Comparison of ENCODE assay signal across 10 cellular contexts in the genomic region with DNA sequence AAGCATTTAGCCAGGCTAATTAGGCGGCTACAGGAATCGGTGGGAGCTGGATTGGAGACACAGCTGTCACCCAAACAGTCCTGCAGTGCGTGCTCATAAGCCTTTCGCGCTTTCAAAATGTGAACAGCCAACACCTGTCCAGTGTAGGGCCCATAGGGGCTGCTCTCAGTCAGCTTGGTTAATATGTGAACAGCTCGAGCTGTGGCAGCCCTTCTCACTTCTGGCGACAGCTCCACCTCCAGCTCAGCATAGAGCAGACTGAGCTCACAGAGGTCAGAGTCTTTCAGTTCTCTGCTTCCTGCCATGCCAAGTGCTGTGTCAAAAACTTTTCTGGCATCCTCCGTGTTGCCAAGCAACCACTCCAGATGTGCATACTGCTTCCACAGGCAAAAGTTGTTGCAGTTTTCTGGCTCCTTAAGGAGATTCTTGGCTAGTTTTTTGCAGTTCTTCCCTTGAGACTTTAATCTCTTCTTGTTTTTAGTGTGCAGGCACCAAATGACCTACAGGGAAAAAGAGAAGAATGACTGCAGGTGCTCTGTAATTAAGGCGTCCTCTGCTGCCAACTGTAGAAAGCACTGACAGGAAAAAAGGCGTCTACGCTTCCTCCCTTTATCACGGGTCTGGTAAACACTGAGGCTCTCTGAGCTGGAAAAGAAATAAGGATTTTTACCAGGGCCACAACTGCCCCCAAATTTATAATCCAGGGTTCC. TPM values are rescaled to one million over a fixed set of nuclear protein-coding genes. Genes with fewer than 3 reads are reported as not detected.
DNase-seq lines count a peak whose midpoint lies in the region; ATAC-seq and TF ChIP-seq lines count a peak whose summit lies in the region.
"Had no signal": no experiment of that assay in that cellular context is flagged by ENCODE, and none has a peak within 500 bp of the region (broad histone marks: within the 10 kb centered on the region; RNA-seq: fewer than 3 reads in every experiment).

No MANE protein-coding gene starts in this region.

- intact Hi-C loops in upper lobe of right lung (cut with DNase I): no loop called here

- H4K5ac ChIP-seq in H9 (ENCODE audit: insufficient read length, low read depth, low read length): no peak overlapping the region

- H3K9me3 ChIP-seq in upper lobe of right lung: no peaks in the 10 kb centered on the region
- no peaks in the 10 kb centered on the region for H3K9me3 ChIP-seq in H9 (ENCODE audit: control insufficient read depth, low read depth, low read length)
- H3K9me3 ChIP-seq: adrenal gland had no signal

- H3K4me3 Mint-ChIP-seq in H9: no peak overlapping the region
- H3K4me3 Mint-ChIP-seq: stimulated activated memory B cell treated with anti-CD40 and anti-IgM and Interleukin-4, amounts not matched to agents 10 μg/mL and 1 μg/mL and 100 μg/mL, for 72 hours had no signal

- no peaks in the 10 kb centered on the region for H3K9me3 Mint-ChIP-seq in H9
- H3K9me3 Mint-ChIP-seq: stimulated activated memory B cell treated with anti-CD40 and anti-IgM and Interleukin-4, amounts not matched to agents 10 μg/mL and 1 μg/mL and 100 μg/mL, for 72 hours had no signal

- no peak overlapping the region for H2AK5ac ChIP-seq in H9 (ENCODE audit: insufficient read length, low read length)

- H3K27me3 Mint-ChIP-seq in H9 (ENCODE audit: low read depth): no peaks in the 10 kb centered on the region
- H3K27me3 Mint-ChIP-seq: stimulated activated memory B cell treated with anti-CD40 and anti-IgM and Interleukin-4, amounts not matched to agents 10 μg/mL and 1 μg/mL and 100 μg/mL, for 72 hours had no signal

- no peaks in the 10 kb centered on the region for H3K79me2 ChIP-seq in H9 (ENCODE audit: insufficient read depth, low read length)

- no peak overlapping the region for H3K4me3 ChIP-seq in upper lobe of right lung
- H3K4me3 ChIP-seq: adrenal gland had no signal

- no peaks in the 10 kb centered on the region for H3K79me1 ChIP-seq in H9 (ENCODE audit: insufficient read depth, low read depth, low read length, poor library complexity, severe bottlenecking)

- H2BK5ac ChIP-seq in H9 (ENCODE audit: insufficient read length, low read length): no peak overlapping the region

- no peak for TF ChIP-seq CTCF in upper lobe of right lung (IDR thresholded peaks at IDR 0.05)
- no peak for TF ChIP-seq CTCF in H9 (conservative IDR thresholded peaks at IDR 0.05)

- H3K4me1 ChIP-seq in upper lobe of right lung (peaks cover 4% of the 10 kb centered on the region), H9 (ENCODE audit: insufficient read depth, low read length) (no peaks in the 10 kb centered on the region)
- H3K4me1 ChIP-seq: adrenal gland had no signal

- H3T11ph ChIP-seq in H9 (ENCODE audit: low read length): no peak overlapping the region

- H3K36me3 ChIP-seq in upper lobe of right lung: peaks cover 83% of the 10 kb centered on the region

- H4K20me1 ChIP-seq in H9 (ENCODE audit: control insufficient read depth, insufficient read depth, insufficient read length): no peaks in the 10 kb centered on the region

- H3K9ac ChIP-seq in H9 (ENCODE audit: extremely low read depth, insufficient read length, low read length): no peak overlapping the region

- H4K91ac ChIP-seq in H9 (ENCODE audit: insufficient read length, low read depth, low read length): no peak overlapping the region

- H2BK20ac ChIP-seq in H9 (ENCODE audit: low read depth, low read length, poor library complexity, severe bottlenecking): no peak overlapping the region

- H3K27ac Mint-ChIP-seq in H9: no peak overlapping the region
- H3K27ac Mint-ChIP-seq: stimulated activated memory B cell treated with anti-CD40 and anti-IgM and Interleukin-4, amounts not matched to agents 10 μg/mL and 1 μg/mL and 100 μg/mL, for 72 hours had no signal

- no peak overlapping the region for H3K4me2 ChIP-seq in H9 (ENCODE audit: insufficient read depth, insufficient read length, low read length)

- DNase-seq in activated T-cell treated with anti-CD3 and anti-CD28 coated beads, Interleukin-2, amount 50 U/mL, for 48 hours: peak; percentile 9 to 14
- DNase-seq in activated T-cell treated with anti-CD3 and anti-CD28 coated beads for 4 hours (no peak), dermis blood vessel endothelial cell (peak; percentile 72), upper lobe of right lung (peak; percentile 27), H9 (no peak), SHP77 treated with DMSO at 0.1 percent for 48 hours (lab: John Stamatoyannopoulos, UW) (no peak)

- no peak overlapping the region for H3K18ac ChIP-seq in H9 (ENCODE audit: insufficient read length, low read depth, low read length)

- H3K56ac ChIP-seq in H9 (ENCODE audit: insufficient read length, low read depth, low read length): no peak overlapping the region

- H3K4me1 Mint-ChIP-seq in H9: peaks cover 18 to 26% of the 10 kb centered on the region in 2 experiments
- H3K4me1 Mint-ChIP-seq: stimulated activated memory B cell treated with anti-CD40 and anti-IgM and Interleukin-4, amounts not matched to agents 10 μg/mL and 1 μg/mL and 100 μg/mL, for 72 hours had no signal

- no peak overlapping the region for H2BK120ac ChIP-seq in H9 (ENCODE audit: low read depth, low read length, poor library complexity, severe bottlenecking)

- ATAC-seq in HG03159 (IDR thresholded peaks at IDR 0.05; ENCODE audit: unreplicated experiment) (peak; percentile 99), upper lobe of right lung (peak; percentile 37), GM19328 (IDR thresholded peaks at IDR 0.05; ENCODE audit: unreplicated experiment) (no peak)
- ATAC-seq: stimulated activated memory B cell treated with anti-CD40 and anti-IgM and Interleukin-4, amounts not matched to agents 10 μg/mL and 1 μg/mL and 100 μg/mL, for 72 hours had no signal

- H3K4ac ChIP-seq in H9 (ENCODE audit: low read depth, low read length): no peak overlapping the region

- no peak overlapping the region for H2BK15ac ChIP-seq in H9 (ENCODE audit: low read depth, low read length)

- H2BK12ac ChIP-seq in H9 (ENCODE audit: insufficient read length, low read depth, low read length): no peak overlapping the region

- WGBS in H9 (ENCODE audit: extremely low coverage, insufficient read length, low lambda C conversion rate): no CpG with 5 or more reads among the region's 12 CpGs

- H3K23ac ChIP-seq in H9 (ENCODE audit: insufficient read length, low read depth, low read length): no peak overlapping the region

- H3K27ac ChIP-seq in upper lobe of right lung: no peak overlapping the region
- H3K27ac ChIP-seq in H9 (ENCODE audit: insufficient read length, low read depth, low read length): no peak overlapping the region
- H3K27ac ChIP-seq: adrenal gland had no signal

- H3K27me3 ChIP-seq in upper lobe of right lung (no peaks in the 10 kb centered on the region), H9 (ENCODE audit: insufficient read depth, low read length) (no peaks in the 10 kb centered on the region)
- H3K27me3 ChIP-seq: adrenal gland had no signal

- peaks cover 7 to 61% (median 39%) of the 10 kb centered on the region in 3 experiments; a peak in 6 of 7 replicates for H3K36me3 Mint-ChIP-seq in H9 (ENCODE audit: insufficient read depth in 1 of 3, low read depth in 3 of 3)

- H2AFZ ChIP-seq in H9 (ENCODE audit: low read length): no peak overlapping the region

- H4K8ac ChIP-seq in H9 (replicated peaks; ENCODE audit: insufficient read length, low read depth, low read length): no peak overlapping the region

- no peaks in the 10 kb centered on the region for H3K23me2 ChIP-seq in H9 (ENCODE audit: insufficient read length, low read depth, low read length, poor library complexity, severe bottlenecking)

- H3K14ac ChIP-seq in H9 (ENCODE audit: insufficient read depth, low read length): no peak overlapping the region

RNA-seq across cellular contexts. Expression of a gene that starts 32.4 kb away (rescaled TPM):
- total RNA-seq in dermis blood vessel endothelial cell: 179 and 245 TPM in 2 replicates
- 75.1 TPM for total RNA-seq in upper lobe of right lung
- 97.3 and 113 TPM in 2 replicates for total RNA-seq in H9 (2021)

RNA-seq across cellular contexts. Expression of a gene that starts 42.9 kb away (rescaled TPM):
- total RNA-seq in dermis blood vessel endothelial cell (12.3 and 13.3 TPM in 2 replicates), upper lobe of right lung (22.2 TPM), H9 (2021) (18.1 and 21.2 TPM in 2 replicates)

Comparison
In these comparisons a context has a peak if more than half of its experiments do, and no peak if none do; other contexts are left out.
1. DNase-seq: peak in activated T-cell treated with anti-CD3 and anti-CD28 coated beads, Interleukin-2, amount 50 U/mL, for 48 hours (2 of 2), dermis blood vessel endothelial cell (single experiment) and upper lobe of right lung (single experiment); none in activated T-cell treated with anti-CD3 and anti-CD28 coated beads for 4 hours (single experiment), H9 (single experiment) and SHP77 treated with DMSO at 0.1 percent for 48 hours (single experiment).